Comparison of ENCODE assay signal across 1 cellular context in genomic region chr10:13334556-13334955, GRCh38.
TF ChIP-seq lines count a peak whose summit lies in the region.

No MANE protein-coding gene starts in this region.

TF ChIP-seq in K562, 482 proteins besides CTCF, POLR2A, EP300 and RAD21:
- TF ChIP-seq C11orf30 (IDR thresholded peaks at IDR 0.05; ENCODE audit: low read depth) (peak; percentile 26; the same call in 1 of the 2 replicates), DDX20 (tag; IDR thresholded peaks at IDR 0.05; ENCODE audit: low read depth) (no peak), HMGN3 (IDR thresholded peaks at IDR 0.05; ENCODE audit: borderline replicate concordance, extremely low read depth, insufficient read length, low read depth, low read length) (no peak), SIRT6 (IDR thresholded peaks at IDR 0.05; ENCODE audit: low read depth, low read length) (no peak), ZNF316 (IDR thresholded peaks at IDR 0.05) (peak; percentile 59)
